Comparison of ENCODE assay signal across 20 cellular contexts in the genomic region with DNA sequence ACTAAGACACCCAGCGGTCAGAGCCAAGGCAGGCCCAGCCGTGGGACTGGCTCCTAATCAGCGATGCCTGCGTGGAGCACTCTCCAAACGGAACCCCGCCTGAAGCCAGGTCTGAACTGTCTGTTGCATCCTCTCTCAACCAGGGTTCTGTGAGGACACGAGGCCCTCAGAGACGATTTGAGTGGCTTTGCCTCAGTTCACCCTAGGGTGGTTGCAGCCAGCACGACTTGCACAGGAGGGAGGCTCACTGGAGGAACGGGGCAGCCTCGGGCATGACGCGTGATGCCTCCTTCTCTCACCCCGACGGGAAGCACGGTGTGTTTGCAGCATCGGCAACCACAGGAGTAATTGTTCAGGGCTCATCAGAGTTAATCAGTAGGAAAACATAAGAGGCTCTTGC.
DNase-seq lines count a peak whose midpoint lies in the region; ATAC-seq, FAIRE-seq and TF ChIP-seq lines count a peak whose summit lies in the region.
"Had no signal": no experiment of that assay in that cellular context is flagged by ENCODE, and none has a peak within 500 bp of the region (broad histone marks: within the 10 kb centered on the region; RNA-seq: fewer than 3 reads in every experiment).

No MANE protein-coding gene starts in this region.

- H3K27ac Mint-ChIP-seq in nephron, result peak overlapping the region; percentile 35 to 46 (median 44)
- H3K27ac Mint-ChIP-seq: CD4-positive, CD25-positive, alpha-beta regulatory T cell had no signal

- H2BK15ac ChIP-seq in H1 (ENCODE audit: low read length), result no peak overlapping the region

- H3K79me1 ChIP-seq in H1 (ENCODE audit: low read depth, low read length), result peaks cover 2% of the 10 kb centered on the region; the same call in 1 of the 2 replicates

- WGBS in H1 (ENCODE audit: extremely low coverage in 1 of 2, insufficient coverage in 1 of 2, insufficient read length in 1 of 2, insufficient replicate concordance in 2 of 2, low coverage in 1 of 2, low lambda C conversion rate in 2 of 2, missing lambda C conversion rate in 1 of 2), 2 experiments, result 95% methylated on average over 17 of the region's 17 CpGs; no CpG with 5 or more reads in 1 of the 2 experiments

- no peak for TF ChIP-seq RAD21 in H1 (IDR thresholded peaks at IDR 0.05 in 1 of 2, conservative IDR thresholded peaks at IDR 0.05 in 1 of 2; ENCODE audit: low read depth in 2 of 2, low read length in 2 of 2)

- H2BK12ac ChIP-seq in H1 (ENCODE audit: low read depth, low read length), result no peak overlapping the region

- H3K27me3 Mint-ChIP-seq in nephron (ENCODE audit: low read depth), result peaks cover 4% of the 10 kb centered on the region
- H3K27me3 Mint-ChIP-seq: CD4-positive, CD25-positive, alpha-beta regulatory T cell had no signal

- H3K9me3 Mint-ChIP-seq in nephron, result peaks cover 3% of the 10 kb centered on the region

- H2AFZ ChIP-seq in H1 (ENCODE audit: low read length), result no peak overlapping the region
- H2AFZ ChIP-seq: GM23248 had no signal

- no peak for TF ChIP-seq EP300 in H1 (IDR thresholded peaks at IDR 0.05; ENCODE audit: borderline replicate concordance in 1 of 2, low read depth in 2 of 2, low read length in 2 of 2)

- ATAC-seq in GM19397 (IDR thresholded peaks at IDR 0.05; ENCODE audit: unreplicated experiment), result no peak
- ATAC-seq in HG02973 (IDR thresholded peaks at IDR 0.05; ENCODE audit: unreplicated experiment), result no peak
- ATAC-seq: HCT116 had no signal

- H3K9ac ChIP-seq in H1 (replicated peaks in 1 of 4; ENCODE audit: extremely low read depth in 1 of 4, low read depth in 3 of 4, low read length in 3 of 4), result no peak overlapping the region
- H3K9ac ChIP-seq: GM23248 had no signal

- H2BK20ac ChIP-seq in H1 (ENCODE audit: low read length), result no peak overlapping the region

- no peak overlapping the region for H2BK5ac ChIP-seq in H1 (ENCODE audit: low read depth, low read length)

- H2AK5ac ChIP-seq in H1 (ENCODE audit: low read depth, low read length), result no peak overlapping the region

- H3K4me3 Mint-ChIP-seq in nephron, result no peak overlapping the region
- H3K4me3 Mint-ChIP-seq: CD4-positive, CD25-positive, alpha-beta regulatory T cell had no signal

- peak; percentile 51 to 69 for DNase-seq in SJCRH30
- no peak for DNase-seq in H1 (ENCODE audit: low read depth in 1 of 2, low spot score in 2 of 2)
- peak; percentile 37 to 40 for DNase-seq in vagina (ENCODE audit: extremely low spot score in 2 of 2)
- DNase-seq in A172 (ENCODE audit: low spot score), result no peak
- DNase-seq: ACHN; AML-193; CD4-positive, CD25-positive, alpha-beta regulatory T cell; COR-L47; DMS 273 treated with DMSO at 0.1 percent for 48 hours; GF-D8; GM23248; NCI-H1105; NCI-H2081 treated with DMSO at 0.1 percent for 48 hours; SHP77 had no signal

- no peak overlapping the region for H3K18ac ChIP-seq in H1 (ENCODE audit: extremely low read depth, low read length)

- no peak for TF ChIP-seq CTCF in H1 (IDR thresholded peaks at IDR 0.05; ENCODE audit: control extremely low read depth in 1 of 3, insufficient read depth in 1 of 3, low read depth in 1 of 3, low read length in 3 of 3)
- no peak for TF ChIP-seq CTCF in nephron (IDR thresholded peaks at IDR 0.05; ENCODE audit: unreplicated experiment in 3 of 3)
- no peak for TF ChIP-seq CTCF in vagina (IDR thresholded peaks at IDR 0.05)

- H3K27me3 ChIP-seq in SJCRH30, result no peaks in the 10 kb centered on the region
- no peaks in the 10 kb centered on the region for H3K27me3 ChIP-seq in H1 (replicated peaks in 1 of 4; ENCODE audit: control insufficient read depth in 3 of 4, extremely low read depth in 1 of 4, insufficient read depth in 3 of 4, low read length in 3 of 4)
- no peaks in the 10 kb centered on the region for H3K27me3 ChIP-seq in vagina

- peaks cover 42% of the 10 kb centered on the region for H3K4me1 Mint-ChIP-seq in nephron
- H3K4me1 Mint-ChIP-seq: CD4-positive, CD25-positive, alpha-beta regulatory T cell had no signal

- H2BK120ac ChIP-seq in H1 (replicated peaks; ENCODE audit: low read depth, low read length), result no peak overlapping the region

- peaks cover 0 to 9% of the 10 kb centered on the region in 2 experiments for H4K20me1 ChIP-seq in H1 (replicated peaks in 1 of 2; ENCODE audit: control insufficient read depth in 1 of 2, insufficient read depth in 2 of 2, low read length in 2 of 2)

- no peak overlapping the region for H3K14ac ChIP-seq in H1 (ENCODE audit: insufficient read length)

- FAIRE-seq in H1 (lab: Jason Lieb, UNC), result no peak
- FAIRE-seq: GM19239, RCC 7860 had no signal

- CTCF ChIA-PET in H1 (lab: Charles Lee; ENCODE audit: partially characterized antibody), result no interaction called here

- peak overlapping the region; percentile 74; the same call in 1 of the 2 replicates for H4K8ac ChIP-seq in H1 (ENCODE audit: extremely low read depth, insufficient read depth, low read length)

- POLR2A ChIA-PET in H1 (lab: Charles Lee; ENCODE audit: partially characterized antibody), result no interaction called here

- H3K9me3 ChIP-seq in SJCRH30 (replicated peaks), result no peaks in the 10 kb centered on the region
- H3K9me3 ChIP-seq in H1 (ENCODE audit: insufficient read depth in 2 of 2, low read depth in 1 of 2, low read length in 1 of 2), result peaks cover 0 to 10% of the 10 kb centered on the region in 2 experiments; a peak in 1 of 4 replicates
- no peaks in the 10 kb centered on the region for H3K9me3 ChIP-seq in vagina

- H4K91ac ChIP-seq in H1 (replicated peaks; ENCODE audit: insufficient read length, low read length), result no peak overlapping the region

- TF ChIP-seq POLR2A in H1 (IDR thresholded peaks at IDR 0.05; ENCODE audit: control extremely low read depth in 1 of 2, low read depth in 2 of 2, low read length in 2 of 2) (no peak), vagina (IDR thresholded peaks at IDR 0.05) (no peak)

- no peaks in the 10 kb centered on the region for H3K36me3 Mint-ChIP-seq in nephron (ENCODE audit: low read depth)
- H3K36me3 Mint-ChIP-seq: CD4-positive, CD25-positive, alpha-beta regulatory T cell had no signal

- H3K4me3 ChIP-seq in SJCRH30 (peak overlapping the region; percentile 27), H1 (ENCODE audit: extremely low read depth in 1 of 4, insufficient read depth in 2 of 4, low read depth in 3 of 4, low read length in 4 of 4) (no peak overlapping the region), vagina (no peak overlapping the region)
- H3K4me3 ChIP-seq: GM23248 had no signal

- H4K5ac ChIP-seq in H1 (ENCODE audit: insufficient read length, low read depth, low read length), result no peak overlapping the region

- H3K27ac ChIP-seq in SJCRH30 (peak overlapping the region; percentile 92), H1 (ENCODE audit: low read depth, low read length) (no peak overlapping the region), vagina (no peak overlapping the region)
- H3K27ac ChIP-seq: GM23248 had no signal

- no peak overlapping the region for H3K4me2 ChIP-seq in H1 (ENCODE audit: insufficient read depth in 1 of 2, low read depth in 2 of 2, low read length in 2 of 2)

- intact Hi-C loops in vagina (cut with DNase I), result no loop called here

- no peak overlapping the region for H3K56ac ChIP-seq in H1 (replicated peaks; ENCODE audit: insufficient read length, low read depth, low read length)

- H3K23me2 ChIP-seq in H1 (ENCODE audit: low read depth, low read length), result peaks cover 10% of the 10 kb centered on the region

- no peaks in the 10 kb centered on the region for H3K79me2 ChIP-seq in H1 (ENCODE audit: control insufficient read depth in 1 of 2, insufficient read depth in 2 of 2, low read length in 2 of 2)

- no peak overlapping the region for H3K4ac ChIP-seq in H1 (replicated peaks; ENCODE audit: insufficient read length, low read depth, low read length)

- H3K4me1 ChIP-seq in SJCRH30, result peaks cover 36% of the 10 kb centered on the region
- no peaks in the 10 kb centered on the region for H3K4me1 ChIP-seq in H1 (replicated peaks in 1 of 4; ENCODE audit: control insufficient read depth in 3 of 4, insufficient read depth in 4 of 4, low read length in 3 of 4)
- no peaks in the 10 kb centered on the region for H3K4me1 ChIP-seq in vagina

- no peaks in the 10 kb centered on the region for H3K36me3 ChIP-seq in SJCRH30
- no peaks in the 10 kb centered on the region; a peak in 1 of 8 replicates for H3K36me3 ChIP-seq in H1 (ENCODE audit: control insufficient read depth in 2 of 4, insufficient read depth in 4 of 4, low read length in 3 of 4)
- no peaks in the 10 kb centered on the region for H3K36me3 ChIP-seq in vagina

- H3K23ac ChIP-seq in H1 (ENCODE audit: insufficient read length), result no peak overlapping the region

TF ChIP-seq in H1, 55 proteins besides CTCF, POLR2A, EP300 and RAD21 (continues in another document):
- TF ChIP-seq SIX5 (IDR thresholded peaks at IDR 0.05; ENCODE audit: low read depth, low read length) (no peak), TAF7 (optimal IDR thresholded peaks at IDR 0.05; ENCODE audit: borderline replicate concordance, low read depth, low read length) (no peak), CREB1 (IDR thresholded peaks at IDR 0.05) (no peak), FOSL1 (IDR thresholded peaks at IDR 0.05; ENCODE audit: insufficient read depth, low read depth, low read length) (no peak), RFX5 (IDR thresholded peaks at IDR 0.05; ENCODE audit: borderline replicate concordance, low read depth, low read length) (no peak), POU5F1 (IDR thresholded peaks at IDR 0.05; ENCODE audit: low read depth, low read length) (no peak)

Comparison
In these comparisons a context has a peak if more than half of its experiments do, and no peak if none do; other contexts are left out.
1. DNase-seq: peak in SJCRH30 (2 of 2) and vagina (2 of 2); none in H1 (0 of 2) and A172 (single experiment).